1 cellular context compared by ENCODE assay signal in genomic region chr11:45147871-45148270, GRCh38.
TF ChIP-seq lines count a peak whose summit lies in the region.

No MANE protein-coding gene starts in this region.

TF ChIP-seq in GM23338, 12 proteins besides CTCF, POLR2A, EP300 and RAD21 (continued from another document):
- no peak for TF ChIP-seq NANOG (IDR thresholded peaks at IDR 0.05; ENCODE audit: borderline replicate concordance)
- no peak for TF ChIP-seq JUNB (IDR thresholded peaks at IDR 0.05; ENCODE audit: unreplicated experiment)
- no peak for TF ChIP-seq EZH2phosphoT487 (IDR thresholded peaks at IDR 0.05; ENCODE audit: unreplicated experiment)
- TF ChIP-seq STAT1 (IDR thresholded peaks at IDR 0.05; ENCODE audit: unreplicated experiment) = no peak
- TF ChIP-seq, protein P1, sequence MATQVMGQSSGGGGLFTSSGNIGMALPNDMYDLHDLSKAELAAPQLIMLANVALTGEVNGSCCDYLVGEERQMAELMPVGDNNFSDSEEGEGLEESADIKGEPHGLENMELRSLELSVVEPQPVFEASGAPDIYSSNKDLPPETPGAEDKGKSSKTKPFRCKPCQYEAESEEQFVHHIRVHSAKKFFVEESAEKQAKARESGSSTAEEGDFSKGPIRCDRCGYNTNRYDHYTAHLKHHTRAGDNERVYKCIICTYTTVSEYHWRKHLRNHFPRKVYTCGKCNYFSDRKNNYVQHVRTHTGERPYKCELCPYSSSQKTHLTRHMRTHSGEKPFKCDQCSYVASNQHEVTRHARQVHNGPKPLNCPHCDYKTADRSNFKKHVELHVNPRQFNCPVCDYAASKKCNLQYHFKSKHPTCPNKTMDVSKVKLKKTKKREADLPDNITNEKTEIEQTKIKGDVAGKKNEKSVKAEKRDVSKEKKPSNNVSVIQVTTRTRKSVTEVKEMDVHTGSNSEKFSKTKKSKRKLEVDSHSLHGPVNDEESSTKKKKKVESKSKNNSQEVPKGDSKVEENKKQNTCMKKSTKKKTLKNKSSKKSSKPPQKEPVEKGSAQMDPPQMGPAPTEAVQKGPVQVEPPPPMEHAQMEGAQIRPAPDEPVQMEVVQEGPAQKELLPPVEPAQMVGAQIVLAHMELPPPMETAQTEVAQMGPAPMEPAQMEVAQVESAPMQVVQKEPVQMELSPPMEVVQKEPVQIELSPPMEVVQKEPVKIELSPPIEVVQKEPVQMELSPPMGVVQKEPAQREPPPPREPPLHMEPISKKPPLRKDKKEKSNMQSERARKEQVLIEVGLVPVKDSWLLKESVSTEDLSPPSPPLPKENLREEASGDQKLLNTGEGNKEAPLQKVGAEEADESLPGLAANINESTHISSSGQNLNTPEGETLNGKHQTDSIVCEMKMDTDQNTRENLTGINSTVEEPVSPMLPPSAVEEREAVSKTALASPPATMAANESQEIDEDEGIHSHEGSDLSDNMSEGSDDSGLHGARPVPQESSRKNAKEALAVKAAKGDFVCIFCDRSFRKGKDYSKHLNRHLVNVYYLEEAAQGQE (IDR thresholded peaks at IDR 0.05; ENCODE audit: unreplicated experiment) = no peak
- no peak for TF ChIP-seq EZH2 (IDR thresholded peaks at IDR 0.05; ENCODE audit: low read depth, unreplicated experiment)
TF ChIP-seq in GM23338: peak in this region for 0.
